In the genomic region with DNA sequence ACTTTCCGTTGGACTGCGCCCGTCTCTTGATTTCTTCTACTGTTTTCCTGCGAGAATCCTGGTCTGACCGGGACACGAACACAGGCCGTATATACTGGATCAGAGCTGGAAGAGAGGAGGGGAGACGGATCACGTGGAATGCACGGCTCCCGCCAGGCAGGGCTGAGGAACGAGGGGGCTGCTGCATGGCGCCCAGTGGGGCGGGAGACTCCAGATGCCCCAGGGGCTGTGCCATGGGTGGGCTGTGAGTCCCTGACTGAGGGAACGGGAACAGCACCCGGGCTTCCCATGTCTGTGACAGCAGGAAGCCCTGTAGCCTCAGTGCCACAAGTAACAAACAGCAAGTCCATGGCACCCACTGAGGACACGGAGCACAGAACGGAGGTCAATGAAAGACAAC, we compare ENCODE assay signal across 18 cellular contexts. TPM values are rescaled to one million over a fixed set of nuclear protein-coding genes. Genes with fewer than 3 reads are reported as not detected.
DNase-seq lines count a peak whose midpoint lies in the region; ATAC-seq and TF ChIP-seq lines count a peak whose summit lies in the region.
"Had no signal": no experiment of that assay in that cellular context is flagged by ENCODE, and none has a peak within 500 bp of the region (broad histone marks: within the 10 kb centered on the region; RNA-seq: fewer than 3 reads in every experiment).

No MANE protein-coding gene starts in this region.

- no peaks in the 10 kb centered on the region for H3K27me3 ChIP-seq in esophagus squamous epithelium
- H3K27me3 ChIP-seq: colonic mucosa, heart right ventricle had no signal

- no peaks in the 10 kb centered on the region for H3K9me3 ChIP-seq in esophagus squamous epithelium
- H3K9me3 ChIP-seq: colonic mucosa, heart right ventricle had no signal

- 88 to 97% methylated on average over 4 to 14 of the region's 18 CpGs for WGBS in esophagus squamous epithelium, 2 donors

- H3K4me1 ChIP-seq in esophagus squamous epithelium, result peaks cover 0 to 17% (median 5%) of the 10 kb centered on the region in 3 donors
- H3K4me1 ChIP-seq: colonic mucosa had no signal

- H3K4me3 Mint-ChIP-seq in CD14-positive monocyte, result peak overlapping the region in 1 of 2 donors; percentile 12
- H3K4me3 Mint-ChIP-seq in activated naive CD8-positive, alpha-beta T cell, result no peak overlapping the region
- peak overlapping the region; percentile 75 for H3K4me3 Mint-ChIP-seq in natural killer cell treated with Interleukin-12 subunit alpha and Interleukin-12 subunit beta and Interleukin-15 and Interleukin-18, amount 100 ng/mL, for 72 hours

- ATAC-seq in natural killer cell treated with Interleukin-12 subunit alpha and Interleukin-12 subunit beta and Interleukin-15 and Interleukin-18, amount 100 ng/mL, for 72 hours, result no peak
- ATAC-seq in GM18858 (IDR thresholded peaks at IDR 0.05; ENCODE audit: unreplicated experiment), result no peak

- intact Hi-C loops in CD14-positive monocyte (cut with micrococcal nuclease) (loop anchor here in 1 of 2 donors (1.0 kb wide), 1 partner anchor 10 kb away; no protein-coding TSS in a partner anchor), esophagus squamous epithelium (cut with DNase I) (no loop called here)

- peaks cover 0 to 98% (median 9%) of the 10 kb centered on the region in 3 donors for H3K36me3 ChIP-seq in esophagus squamous epithelium
- H3K36me3 ChIP-seq: colonic mucosa had no signal

- peaks cover 0 to 3% (median 0%) of the 10 kb centered on the region in 7 donors for H3K9me3 Mint-ChIP-seq in CD14-positive monocyte
- H3K9me3 Mint-ChIP-seq in activated naive CD8-positive, alpha-beta T cell (ENCODE audit: low read depth), result no peaks in the 10 kb centered on the region
- no peaks in the 10 kb centered on the region for H3K9me3 Mint-ChIP-seq in natural killer cell treated with Interleukin-12 subunit alpha and Interleukin-12 subunit beta and Interleukin-15 and Interleukin-18, amount 100 ng/mL, for 72 hours

- no peak overlapping the region for H3K4me3 ChIP-seq in esophagus squamous epithelium
- H3K4me3 ChIP-seq: colonic mucosa, heart right ventricle had no signal

- peaks cover 77 to 97% of the 10 kb centered on the region in 2 donors for H3K36me3 Mint-ChIP-seq in CD14-positive monocyte
- H3K36me3 Mint-ChIP-seq in activated naive CD8-positive, alpha-beta T cell, result peaks cover 8% of the 10 kb centered on the region
- H3K36me3 Mint-ChIP-seq in natural killer cell treated with Interleukin-12 subunit alpha and Interleukin-12 subunit beta and Interleukin-15 and Interleukin-18, amount 100 ng/mL, for 72 hours, result peaks cover 5% of the 10 kb centered on the region

- TF ChIP-seq CTCF in CD14-positive monocyte (IDR thresholded peaks at IDR 0.05) (no peak), esophagus squamous epithelium (IDR thresholded peaks at IDR 0.05) (no peak)

- peaks cover 0 to 2% (median 0%) of the 10 kb centered on the region in 3 donors for H3K27me3 Mint-ChIP-seq in CD14-positive monocyte (ENCODE audit: low read depth in 3 of 3)
- H3K27me3 Mint-ChIP-seq in activated naive CD8-positive, alpha-beta T cell, result no peaks in the 10 kb centered on the region
- H3K27me3 Mint-ChIP-seq in natural killer cell treated with Interleukin-12 subunit alpha and Interleukin-12 subunit beta and Interleukin-15 and Interleukin-18, amount 100 ng/mL, for 72 hours, result no peaks in the 10 kb centered on the region

- DNase-seq in CD14-positive monocyte (ENCODE audit: low spot score), result no peak
- no peak for DNase-seq in natural killer cell treated with Interleukin-12 subunit alpha and Interleukin-12 subunit beta and Interleukin-15 and Interleukin-18, amount 100 ng/mL, for 72 hours (ENCODE audit: low spot score)
- DNase-seq in NCI-H146 treated with DMSO at 0.1 percent for 48 hours (lab: John Stamatoyannopoulos, UW; ENCODE audit: unreplicated experiment), result no peak
- no peak for DNase-seq in NCI-H226
- no peak for DNase-seq in esophagus squamous epithelium (lab: John Stamatoyannopoulos, UW)
- DNase-seq: aorta; heart right ventricle; NCI-H2081 treated with DMSO at 0.1 percent for 48 hours; NCI-H748 treated with DMSO at 0.1 percent for 48 hours; occipital lobe; stimulated activated naive CD4-positive, alpha-beta T cell had no signal

- peak overlapping the region in 2 of 4 donors; percentile 16 to 59 for H3K27ac ChIP-seq in esophagus squamous epithelium

- H3K4me1 Mint-ChIP-seq in CD14-positive monocyte, result peaks cover 51% of the 10 kb centered on the region
- H3K4me1 Mint-ChIP-seq in activated naive CD8-positive, alpha-beta T cell (ENCODE audit: low read depth), result peaks cover 22% of the 10 kb centered on the region
- H3K4me1 Mint-ChIP-seq in natural killer cell treated with Interleukin-12 subunit alpha and Interleukin-12 subunit beta and Interleukin-15 and Interleukin-18, amount 100 ng/mL, for 72 hours (ENCODE audit: low read depth in 2 of 2), result peaks cover 58 to 72% of the 10 kb centered on the region in 2 donors

- H3K27ac Mint-ChIP-seq in CD14-positive monocyte, result peak overlapping the region; percentile 84 to 96 (median 91)
- H3K27ac Mint-ChIP-seq in activated naive CD8-positive, alpha-beta T cell, result peak overlapping the region; percentile 64
- H3K27ac Mint-ChIP-seq in natural killer cell treated with Interleukin-12 subunit alpha and Interleukin-12 subunit beta and Interleukin-15 and Interleukin-18, amount 100 ng/mL, for 72 hours, result peak overlapping the region; percentile 85 to 95

- TF ChIP-seq POLR2A in GM18526 (IDR thresholded peaks at IDR 0.05; ENCODE audit: extremely low read depth, insufficient read length), result peak; percentile 28
- no peak for TF ChIP-seq POLR2A in esophagus squamous epithelium (IDR thresholded peaks at IDR 0.05)

RNA-seq across cellular contexts. Expression of a gene that starts 34.0 kb away (rescaled TPM):
- polyA plus RNA-seq in CD14-positive monocyte, result 10 to 100 TPM; 34.1 to 34.8 TPM
- 100 to 1,000 TPM in 1 of 2 donors, 10 to 100 TPM in 1; 90.0 to 179 TPM for total RNA-seq in natural killer cell treated with Interleukin-12 subunit alpha and Interleukin-12 subunit beta and Interleukin-15 and Interleukin-18, amount 100 ng/mL, for 72 hours
- 10 to 100 TPM in 3 of 4 donors, 1 to 10 TPM in 1; 7.7 to 44.8 (median 12.0) TPM for total RNA-seq in esophagus squamous epithelium

RNA-seq across cellular contexts. Expression of a gene that starts 44.5 kb away (rescaled TPM):
- polyA plus RNA-seq in CD14-positive monocyte, result not detected
- total RNA-seq in natural killer cell treated with Interleukin-12 subunit alpha and Interleukin-12 subunit beta and Interleukin-15 and Interleukin-18, amount 100 ng/mL, for 72 hours, result not detected
- total RNA-seq in esophagus squamous epithelium, result under 1 TPM in 1 of 4 donors, not detected in 3; 0.19 TPM
- total RNA-seq: colonic mucosa, mesenteric fat pad, occipital lobe, skeletal muscle tissue had no signal
- polyA plus RNA-seq: BJ had no signal
